In genomic region chr3:185965496-185965895, GRCh38 we compare ENCODE assay signal across 9 cellular contexts.
"Had no signal": no experiment of that assay in that cellular context is flagged by ENCODE, and none has a peak within 500 bp of the region (broad histone marks: within the 10 kb centered on the region; RNA-seq: fewer than 3 reads in every experiment).

No MANE protein-coding gene starts in this region.

- H3K4me1 Mint-ChIP-seq: GM23338, H9, IgD-negative memory B cell had no signal

- H3K4me3 Mint-ChIP-seq: GM23338, H9, HFFc6, IgD-negative memory B cell had no signal

- DNase-seq: H9, HCEC 1CT, HFFc6, KBM-7 had no signal

- FAIRE-seq: H54, HTR-8/SVneo had no signal

- H3K27ac Mint-ChIP-seq: GM23338, H9, HFFc6, IgD-negative memory B cell had no signal

- ATAC-seq: GM23338 had no signal

- H3K27ac ChIP-seq: KMS-11 had no signal

- H3K4me2 ChIP-seq: GM23338, KMS-11 had no signal

- H3K36me3 Mint-ChIP-seq: IgD-negative memory B cell had no signal

- H3K4me3 ChIP-seq: GM23338 had no signal

- H3K9me3 Mint-ChIP-seq: HFFc6 had no signal
